ENCODE assay signal across 12 cellular contexts in the genomic region with DNA sequence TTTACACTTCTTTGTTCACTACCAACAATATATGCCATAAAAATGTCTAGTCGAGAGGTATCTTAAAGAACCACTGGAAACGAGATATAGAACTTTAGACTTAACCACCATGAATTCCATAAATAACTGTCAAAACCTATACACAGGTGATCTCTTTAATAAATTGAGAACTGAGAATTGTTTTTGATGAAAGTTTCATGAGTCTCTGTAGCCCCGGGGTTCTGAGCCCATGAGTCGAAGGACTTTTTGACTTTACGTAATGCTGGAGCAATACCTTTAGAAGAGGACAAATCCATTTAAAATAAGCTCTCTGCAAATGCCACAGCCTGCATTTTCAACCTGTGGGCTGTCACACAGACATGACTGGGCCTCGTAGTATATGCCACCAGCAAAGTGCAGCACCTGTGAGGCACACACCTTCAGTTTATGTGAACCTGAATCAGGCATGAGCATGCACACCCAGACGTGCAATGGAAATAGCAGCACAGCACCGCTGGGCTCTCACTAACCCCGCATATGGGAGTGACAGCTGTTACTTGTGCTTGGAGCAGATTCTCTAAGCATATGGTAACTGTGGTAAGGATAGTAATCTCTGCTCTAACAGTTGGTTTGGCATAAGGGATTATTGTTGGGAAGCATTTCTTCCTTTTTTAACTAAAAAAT.
A peak's percentile ranks its signal among the peaks of the same experiment; 100 is the strongest.
DNase-seq lines count a peak whose midpoint lies in the region; ATAC-seq and TF ChIP-seq lines count a peak whose summit lies in the region.
"Had no signal": no experiment of that assay in that cellular context is flagged by ENCODE, and none has a peak within 500 bp of the region (broad histone marks: within the 10 kb centered on the region; RNA-seq: fewer than 3 reads in every experiment).

No MANE protein-coding gene starts in this region.

- H2BK5ac ChIP-seq in trophoblast cell (ENCODE audit: low read depth, low read length, poor library complexity): no peak overlapping the region

- no peaks in the 10 kb centered on the region for H3K27me3 Mint-ChIP-seq in activated CD8-positive, alpha-beta memory T cell treated with anti-CD3 and anti-CD28 coated beads, Interleukin-2, amount 10 ng/mL, durations not matched to agents 7 days and 5 days

- WGBS in trophoblast cell (ENCODE audit: extremely low coverage, insufficient coverage, insufficient read length): no CpG with 5 or more reads among the region's 9 CpGs

- H3K36me3 ChIP-seq in trophoblast cell (ENCODE audit: control insufficient read depth in 1 of 2, insufficient read depth in 2 of 2, low read length in 2 of 2): no peaks in the 10 kb centered on the region
- H3K36me3 ChIP-seq in breast epithelium: no peaks in the 10 kb centered on the region
- H3K36me3 ChIP-seq: gastrocnemius medialis had no signal

- no peak overlapping the region for H4K8ac ChIP-seq in trophoblast cell (ENCODE audit: low read depth, low read length)

- no peak for ATAC-seq in activated CD8-positive, alpha-beta memory T cell treated with anti-CD3 and anti-CD28 coated beads, Interleukin-2, amount 10 ng/mL, durations not matched to agents 7 days and 5 days
- ATAC-seq in HG02588 (IDR thresholded peaks at IDR 0.05; ENCODE audit: unreplicated experiment): no peak
- ATAC-seq: gastrocnemius medialis, Panc1 had no signal

- no peak overlapping the region for H3K9ac ChIP-seq in trophoblast cell (ENCODE audit: low read length)

- no peaks in the 10 kb centered on the region for H3K27me3 ChIP-seq in trophoblast cell (ENCODE audit: insufficient read depth, low read length)
- no peaks in the 10 kb centered on the region for H3K27me3 ChIP-seq in breast epithelium
- H3K27me3 ChIP-seq: gastrocnemius medialis had no signal

- CTCF ChIA-PET in activated CD8-positive, alpha-beta memory T cell treated with anti-CD3 and anti-CD28 coated beads, Interleukin-2, amount 10 ng/mL, durations not matched to agents 7 days and 5 days (lab: Charles Lee): no interaction called here

- H3K27ac ChIP-seq in trophoblast cell (ENCODE audit: low read depth, low read length) (no peak overlapping the region), breast epithelium (no peak overlapping the region)
- H3K27ac ChIP-seq: gastrocnemius medialis had no signal

- no peaks in the 10 kb centered on the region for H3K79me1 ChIP-seq in trophoblast cell (ENCODE audit: low read length)

- H3K4ac ChIP-seq in trophoblast cell (ENCODE audit: low read depth, low read length): no peak overlapping the region

- H4K91ac ChIP-seq in trophoblast cell (ENCODE audit: low read depth, low read length): no peak overlapping the region

- H4K12ac ChIP-seq in trophoblast cell (ENCODE audit: low read depth, low read length): no peak overlapping the region

- H3K36me3 Mint-ChIP-seq in activated CD8-positive, alpha-beta memory T cell treated with anti-CD3 and anti-CD28 coated beads, Interleukin-2, amount 10 ng/mL, durations not matched to agents 7 days and 5 days: no peaks in the 10 kb centered on the region

- no peak overlapping the region for H3K27ac Mint-ChIP-seq in activated CD8-positive, alpha-beta memory T cell treated with anti-CD3 and anti-CD28 coated beads, Interleukin-2, amount 10 ng/mL, durations not matched to agents 7 days and 5 days

- H3K9me3 ChIP-seq in trophoblast cell (ENCODE audit: insufficient read depth, low read depth, low read length): peaks cover 8% of the 10 kb centered on the region
- H3K9me3 ChIP-seq in breast epithelium: peaks cover 0 to 9% of the 10 kb centered on the region in 2 donors
- H3K9me3 ChIP-seq: gastrocnemius medialis had no signal

- H2AK5ac ChIP-seq in trophoblast cell (ENCODE audit: low read length): no peak overlapping the region

- peaks cover 3% of the 10 kb centered on the region for H3K4me1 Mint-ChIP-seq in activated CD8-positive, alpha-beta memory T cell treated with anti-CD3 and anti-CD28 coated beads, Interleukin-2, amount 10 ng/mL, durations not matched to agents 7 days and 5 days

- peak; percentile 24 for DNase-seq in activated CD8-positive, alpha-beta memory T cell treated with anti-CD3 and anti-CD28 coated beads, Interleukin-2, amount 50 U/mL, for 4 hours
- DNase-seq in activated CD8-positive, alpha-beta memory T cell treated with anti-CD3 and anti-CD28 coated beads, Interleukin-2, amount 10 ng/mL, durations not matched to agents 7 days and 5 days: no peak
- DNase-seq in NCI-H2171 (lab: John Stamatoyannopoulos, UW): peak; percentile 16
- peak; percentile 17 for DNase-seq in activated effector memory CD4-positive, alpha-beta T cell treated with Interleukin-2 at 50 U/mL for 16 hours
- no peak for DNase-seq in trophoblast cell
- DNase-seq in nucleus accumbens (lab: John Stamatoyannopoulos, UW): no peak
- no peak for DNase-seq in breast epithelium (ENCODE audit: low spot score in 2 of 2)
- DNase-seq: gastrocnemius medialis, NCI-H146, NCI-H446 treated with DMSO at 0.1 percent for 48 hours had no signal

- no peak overlapping the region for H3K14ac ChIP-seq in trophoblast cell (ENCODE audit: low read length)

- H3K18ac ChIP-seq in trophoblast cell (ENCODE audit: low read length): no peak overlapping the region

- H3K4me1 ChIP-seq in trophoblast cell (ENCODE audit: control insufficient read depth in 1 of 2, insufficient read depth in 2 of 2, low read length in 2 of 2) (no peaks in the 10 kb centered on the region), breast epithelium (no peaks in the 10 kb centered on the region)
- H3K4me1 ChIP-seq: gastrocnemius medialis had no signal

- intact Hi-C loops in breast epithelium (cut with DNase I; ENCODE audit: low total_unique reads): no loop called here

- H3K4me3 ChIP-seq in trophoblast cell (ENCODE audit: low read depth, low read length): no peak overlapping the region
- H3K4me3 ChIP-seq in breast epithelium: no peak overlapping the region
- H3K4me3 ChIP-seq: gastrocnemius medialis had no signal

- H3K4me2 ChIP-seq in trophoblast cell (ENCODE audit: low read length): no peak overlapping the region

- no peak overlapping the region for H2AFZ ChIP-seq in trophoblast cell (ENCODE audit: insufficient read depth, low read length, poor library complexity)

- no peaks in the 10 kb centered on the region for H3K79me2 ChIP-seq in trophoblast cell (ENCODE audit: control insufficient read depth, insufficient read depth, low read length, poor library complexity)

- no peak overlapping the region for H3K4me3 Mint-ChIP-seq in activated CD8-positive, alpha-beta memory T cell treated with anti-CD3 and anti-CD28 coated beads, Interleukin-2, amount 10 ng/mL, durations not matched to agents 7 days and 5 days

- H3K23ac ChIP-seq in trophoblast cell (ENCODE audit: low read length): peak overlapping the region; percentile 83

- TF ChIP-seq POLR2A in breast epithelium (IDR thresholded peaks at IDR 0.05): no peak

- H2BK120ac ChIP-seq in trophoblast cell (ENCODE audit: insufficient read depth, low read length, poor library complexity): no peak overlapping the region

- no peak for TF ChIP-seq CTCF in breast epithelium (IDR thresholded peaks at IDR 0.05)

- H3K9me3 Mint-ChIP-seq in activated CD8-positive, alpha-beta memory T cell treated with anti-CD3 and anti-CD28 coated beads, Interleukin-2, amount 10 ng/mL, durations not matched to agents 7 days and 5 days (ENCODE audit: low read depth): peaks cover 2% of the 10 kb centered on the region

- H2BK12ac ChIP-seq in trophoblast cell (ENCODE audit: low read length): no peak overlapping the region

Comparison
In these comparisons a context has a peak if more than half of its experiments do, and no peak if none do; other contexts are left out.
1. DNase-seq: peak in activated CD8-positive, alpha-beta memory T cell treated with anti-CD3 and anti-CD28 coated beads, Interleukin-2, amount 50 U/mL, for 4 hours (single experiment), NCI-H2171 (single experiment) and activated effector memory CD4-positive, alpha-beta T cell treated with Interleukin-2 at 50 U/mL for 16 hours (single experiment); none in activated CD8-positive, alpha-beta memory T cell treated with anti-CD3 and anti-CD28 coated beads, Interleukin-2, amount 10 ng/mL, durations not matched to agents 7 days and 5 days (single experiment), trophoblast cell (0 of 2), nucleus accumbens (0 of 56) and breast epithelium (0 of 2).